In genomic region chr12:63900922-63901793, GRCh38 we compare ENCODE assay signal across 26 cellular contexts. TPM values are rescaled to one million over a fixed set of nuclear protein-coding genes. Genes with fewer than 3 reads are reported as not detected.
DNase-seq lines count a peak whose midpoint lies in the region; ATAC-seq and TF ChIP-seq lines count a peak whose summit lies in the region.
"Had no signal": no experiment of that assay in that cellular context is flagged by ENCODE, and none has a peak within 500 bp of the region (broad histone marks: within the 10 kb centered on the region; RNA-seq: fewer than 3 reads in every experiment).

No MANE protein-coding gene starts in this region.

- H3K36me3 ChIP-seq in PC-9 (ENCODE audit: low read depth): peaks cover 7% of the 10 kb centered on the region; the same call in 1 of the 2 replicates
- H3K36me3 ChIP-seq: adrenal gland, BLaER1, brain microvascular endothelial cell, esophagus muscularis mucosa, heart right ventricle, stomach, transverse colon had no signal

- H3K4me1 ChIP-seq in PC-9 (replicated peaks; ENCODE audit: insufficient read depth): peaks cover 77% of the 10 kb centered on the region

- H3K4me2 ChIP-seq in PC-9: peak overlapping the region; percentile 55
- H3K4me2 ChIP-seq: BLaER1 had no signal

- no peak overlapping the region for H2AFZ ChIP-seq in PC-9

- ATAC-seq in esophagus mucosa (peak; percentile 97), HG03457 (IDR thresholded peaks at IDR 0.05; ENCODE audit: unreplicated experiment) (no peak)
- ATAC-seq: heart right ventricle, Right ventricle myocardium inferior had no signal

- H3K4me3 ChIP-seq in PC-9: peak overlapping the region; percentile 9; the same call in 1 of the 2 replicates
- H3K4me3 ChIP-seq: adrenal gland, BLaER1, esophagus muscularis mucosa, heart right ventricle, skin epidermis, stomach, transverse colon had no signal

- H3F3A ChIP-seq in PC-9 (ENCODE audit: insufficient read depth, low read depth): peaks cover 48% of the 10 kb centered on the region

- H4K20me1 ChIP-seq in PC-9 (ENCODE audit: insufficient read depth): no peaks in the 10 kb centered on the region
- H4K20me1 ChIP-seq: BLaER1 had no signal

- BruUV-seq in PC-9 (replicated peaks; lab: Mats Ljungman, UMichigan): no TSS peak

- H3K9me2 ChIP-seq in PC-9 (ENCODE audit: insufficient read depth): no peaks in the 10 kb centered on the region

- peaks cover 100% of the 10 kb centered on the region for H3K79me2 ChIP-seq in PC-9 (ENCODE audit: low read depth)

- no peaks in the 10 kb centered on the region for H3K27me3 ChIP-seq in PC-9 (ENCODE audit: insufficient read depth, low read depth)
- H3K27me3 ChIP-seq: adrenal gland, BLaER1, brain microvascular endothelial cell, esophagus muscularis mucosa, heart right ventricle, stomach, transverse colon had no signal

- POLR2A ChIA-PET in PC-9 (lab: Charles Lee; ENCODE audit: unreplicated experiment): interaction anchor here (0.5 kb wide), 1 partner anchor 68 kb away, joined by 7 read pairs; no protein-coding TSS in a partner anchor

- no peaks in the 10 kb centered on the region; the same call in 1 of the 2 replicates for H3K9me3 ChIP-seq in PC-9 (ENCODE audit: insufficient read depth, low read depth)
- H3K9me3 ChIP-seq: adrenal gland, BLaER1, stomach, transverse colon had no signal

- H3K27ac ChIP-seq in PC-9: peak overlapping the region; percentile 81
- H3K27ac ChIP-seq: adrenal gland, BLaER1, brain microvascular endothelial cell, esophagus muscularis mucosa, heart right ventricle, transverse colon had no signal

- intact Hi-C loops in PC-9 (cut with micrococcal nuclease; ENCODE audit: unreplicated experiment): loop anchor here (1.0 to 5.0 kb wide), 2 partner anchors 24 to 54 kb away; no protein-coding TSS in a partner anchor

- DNase-seq in DMS53 treated with DMSO at 0.1 percent for 48 hours (lab: John Stamatoyannopoulos, UW; ENCODE audit: unreplicated experiment) (peak; percentile 75), PC-9 (peak in 1 of 2 experiments; percentile 92), renal cortical epithelial cell (ENCODE audit: low read depth) (peak; percentile 63), T-helper 9 cell (no peak), NCI-H2196 treated with DMSO at 0.1 percent for 48 hours (lab: John Stamatoyannopoulos, UW; ENCODE audit: unreplicated experiment) (no peak)
- DNase-seq: activated CD4-positive, alpha-beta T cell treated with anti-CD3 and anti-CD28 coated beads, Interleukin-2, amount 50 U/mL, for 1 hour; activated naive CD4-positive, alpha-beta T cell treated with anti-CD3 and anti-CD28 coated beads for 36 hours; adrenal gland; brain microvascular endothelial cell; effector CD8-positive, alpha-beta T cell; foreskin melanocyte; heart right ventricle; Karpas-422; NCI-H146; NCI-H2107; NCI-H446 treated with DMSO at 0.1 percent for 48 hours; stimulated activated CD8-positive, alpha-beta memory T cell treated with anti-CD3 and anti-CD28 coated beads, Interleukin-4, amount 100 ng/mL, for 48 hours; stomach; T1000; transverse colon had no signal

- CTCF ChIA-PET in PC-9 (lab: Charles Lee): no interaction called here

- TF ChIP-seq CTCF in PC-9 (conservative IDR thresholded peaks at IDR 0.05): no peak

RNA-seq across cellular contexts. Expression of gene SRGAP1, which starts 56.7 kb away (rescaled TPM):
- total RNA-seq in PC-9 (2021): 18.0 and 24.5 TPM in 2 replicates
- 5.8 TPM for total RNA-seq in esophagus mucosa
- total RNA-seq in renal cortical epithelial cell: 4.7 and 76.8 TPM in 2 replicates

Comparison
In these comparisons a context has a peak if more than half of its experiments do, and no peak if none do; other contexts are left out.
1. DNase-seq: peak in DMS53 treated with DMSO at 0.1 percent for 48 hours (single experiment) and renal cortical epithelial cell (single experiment); none in T-helper 9 cell (single experiment) and NCI-H2196 treated with DMSO at 0.1 percent for 48 hours (single experiment).